In the genomic region with DNA sequence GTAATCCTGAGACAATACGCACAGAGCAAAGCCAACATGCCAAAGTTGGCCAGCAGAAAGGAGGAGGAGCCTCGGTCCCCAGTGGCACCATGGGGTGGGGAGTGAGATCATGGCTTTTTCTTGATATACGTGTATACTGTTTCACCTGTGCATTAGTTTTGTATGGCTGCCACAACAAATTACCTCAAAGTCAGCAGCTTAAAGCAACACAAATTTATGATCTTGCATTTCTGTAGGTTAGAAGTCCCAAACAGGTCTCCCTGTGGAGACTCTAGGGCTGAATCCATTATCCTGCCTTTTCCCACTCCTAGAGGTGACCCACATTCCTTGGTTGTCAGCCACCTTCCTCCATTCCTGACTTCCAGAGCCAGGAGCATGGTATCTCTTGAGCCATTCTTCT, we compare ENCODE assay signal across 3 cellular contexts.
"Had no signal": no experiment of that assay in that cellular context is flagged by ENCODE, and none has a peak within 500 bp of the region (broad histone marks: within the 10 kb centered on the region; RNA-seq: fewer than 3 reads in every experiment).

No MANE protein-coding gene starts in this region.

- DNase-seq: GDM1, GF-D8 had no signal

- H3K4me3 ChIP-seq: GM12878 had no signal
